ENCODE assay signal across 14 cellular contexts in the genomic region with DNA sequence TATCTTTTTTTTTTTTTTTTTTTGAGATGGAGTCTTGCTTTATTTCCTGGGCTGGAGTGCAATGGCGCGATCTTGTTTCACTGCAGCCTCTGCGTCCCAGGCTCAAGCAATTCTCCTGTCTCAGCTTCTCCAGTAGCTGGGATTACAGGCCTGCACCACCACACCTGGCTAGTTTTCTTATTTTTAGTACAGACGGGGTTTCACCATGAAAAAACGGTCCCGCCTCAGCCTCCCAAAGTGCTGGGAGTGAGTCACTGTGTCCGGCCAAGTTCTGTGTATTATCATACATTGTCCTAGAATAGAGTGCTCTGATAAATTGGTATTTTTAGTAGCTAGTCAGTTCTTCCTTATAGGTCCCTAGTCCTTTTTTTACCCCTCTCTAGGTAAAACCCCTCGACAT. TPM values are rescaled to one million over a fixed set of nuclear protein-coding genes. Genes with fewer than 3 reads are reported as not detected.
DNase-seq lines count a peak whose midpoint lies in the region; ATAC-seq and TF ChIP-seq lines count a peak whose summit lies in the region.
"Had no signal": no experiment of that assay in that cellular context is flagged by ENCODE, and none has a peak within 500 bp of the region (broad histone marks: within the 10 kb centered on the region; RNA-seq: fewer than 3 reads in every experiment).

No MANE protein-coding gene starts in this region.

- TF ChIP-seq POLR2A in gastrocnemius medialis (IDR thresholded peaks at IDR 0.05) = no peak

- no peak for TF ChIP-seq CTCF in left ventricle myocardium inferior (IDR thresholded peaks at IDR 0.05; ENCODE audit: borderline replicate concordance)
- no peak for TF ChIP-seq CTCF in mucosa of descending colon (IDR thresholded peaks at IDR 0.05)
- no peak for TF ChIP-seq CTCF in gastrocnemius medialis (IDR thresholded peaks at IDR 0.05 in 4 of 5, conservative IDR thresholded peaks at IDR 0.05 in 1 of 5)

- DNase-seq in cardiac septum (ENCODE audit: low spot score) (peak; percentile 75), left cardiac atrium (no peak), left ventricle myocardium inferior (no peak), left lobe of liver (ENCODE audit: low spot score) (peak; percentile 6), NCI-H1694 treated with DMSO at 0.1 percent for 48 hours (lab: John Stamatoyannopoulos, UW) (no peak), mucosa of descending colon (no peak), gastrocnemius medialis (no peak)
- DNase-seq: 8988T; Calu3; CD8-positive, alpha-beta T cell; DMS79 treated with DMSO at 0.1 percent for 48 hours; GF-D8 had no signal

- ATAC-seq in left cardiac atrium (no peak), left lobe of liver (no peak), mucosa of descending colon (no peak), gastrocnemius medialis (no peak)
- ATAC-seq: CD8-positive, alpha-beta T cell had no signal

- H3K4me1 ChIP-seq in left ventricle myocardium inferior (peaks cover 80% of the 10 kb centered on the region), mucosa of descending colon (ENCODE audit: low read depth) (peaks cover 4% of the 10 kb centered on the region), gastrocnemius medialis (peaks cover 8% of the 10 kb centered on the region in 2 donors)

- H3K36me3 ChIP-seq in left ventricle myocardium inferior = peaks cover 27% of the 10 kb centered on the region
- no peaks in the 10 kb centered on the region for H3K36me3 ChIP-seq in mucosa of descending colon (ENCODE audit: low read depth)
- peaks cover 8 to 28% of the 10 kb centered on the region in 2 donors for H3K36me3 ChIP-seq in gastrocnemius medialis

- peak overlapping the region; percentile 33 for H3K4me3 ChIP-seq in left ventricle myocardium inferior
- H3K4me3 ChIP-seq in mucosa of descending colon = no peak overlapping the region
- H3K4me3 ChIP-seq in gastrocnemius medialis = no peak overlapping the region
- H3K4me3 ChIP-seq: BLaER1, HAP-1 had no signal

- H3K9me3 ChIP-seq in left ventricle myocardium inferior (replicated peaks) (no peaks in the 10 kb centered on the region), mucosa of descending colon (no peaks in the 10 kb centered on the region), gastrocnemius medialis (no peaks in the 10 kb centered on the region)
- H3K9me3 ChIP-seq: BLaER1, HAP-1 had no signal

- intact Hi-C loops in cardiac septum (cut with DNase I) (loop anchor here (10.0 kb wide), 1 partner anchor 105 kb away; no protein-coding TSS in a partner anchor), left cardiac atrium (cut with DNase I) (no loop called here), left ventricle myocardium inferior (cut with micrococcal nuclease) (no loop called here), mucosa of descending colon (cut with DNase I, micrococcal nuclease) (no loop called here), gastrocnemius medialis (cut with DNase I; ENCODE audit: low total_unique reads) (no loop called here)

- in situ Hi-C loops in gastrocnemius medialis (cut with MboI; ENCODE audit: low sequenced_read_pairs in 4 of 4) = no loop called here

- H3K27ac ChIP-seq in left ventricle myocardium inferior (replicated peaks) (peak overlapping the region; percentile 91), gastrocnemius medialis (no peak overlapping the region)
- H3K27ac ChIP-seq: BLaER1 had no signal

- H3K27me3 ChIP-seq in left ventricle myocardium inferior (ENCODE audit: low read depth) (no peaks in the 10 kb centered on the region), gastrocnemius medialis (no peaks in the 10 kb centered on the region)
- H3K27me3 ChIP-seq: BLaER1 had no signal

RNA-seq across cellular contexts. Expression of gene SNRPC, which starts 2.8 kb away (rescaled TPM):
- total RNA-seq in cardiac septum (150 TPM), left cardiac atrium (10 to 100 TPM; 87.6 to 91.1 TPM), left ventricle myocardium inferior (159 TPM), left lobe of liver (34.4 TPM), mucosa of descending colon (10 to 100 TPM; 44.8 to 70.2 (median 49.1) TPM), gastrocnemius medialis (100 to 1,000 TPM in 2 of 4 donors, 10 to 100 TPM in 2; 82.6 to 139 (median 103) TPM)

RNA-seq across cellular contexts. Expression of gene BLTP3A, which starts 31.8 kb away (rescaled TPM):
- total RNA-seq in cardiac septum (18.1 TPM), left cardiac atrium (10 to 100 TPM; 12.4 to 17.5 TPM), left ventricle myocardium inferior (16.5 TPM), left lobe of liver (5.6 TPM), mucosa of descending colon (10 to 100 TPM in 1 of 3 donors, 1 to 10 TPM in 2; 9.2 to 11.3 (median 10.0) TPM), gastrocnemius medialis (10 to 100 TPM; 19.9 to 36.0 (median 23.2) TPM)

Comparison
In these comparisons a context has a peak if more than half of its experiments do, and no peak if none do; other contexts are left out.
1. DNase-seq: peak in cardiac septum (single experiment) and left lobe of liver (single experiment); none in left cardiac atrium (single experiment), left ventricle myocardium inferior (single experiment), NCI-H1694 treated with DMSO at 0.1 percent for 48 hours (single experiment), mucosa of descending colon (0 of 3) and gastrocnemius medialis (0 of 2).